Comparison of ENCODE assay signal across 8 cellular contexts in genomic region chr5:152560508-152561137, GRCh38.
A peak's percentile ranks its signal among the peaks of the same experiment; 100 is the strongest.
DNase-seq lines count a peak whose midpoint lies in the region; ATAC-seq and TF ChIP-seq lines count a peak whose summit lies in the region.

No MANE protein-coding gene starts in this region.

- H3K4me1 ChIP-seq in HEK293 (ENCODE audit: control insufficient read depth, insufficient read depth, low read length) (no peaks in the 10 kb centered on the region), osteoblast (ENCODE audit: insufficient read depth, low read length) (no peaks in the 10 kb centered on the region)

- H3K4me2 ChIP-seq in osteoblast (ENCODE audit: insufficient read depth, low read length), result no peak overlapping the region

- H3K36me3 ChIP-seq in HEK293 (ENCODE audit: control insufficient read depth in 2 of 2, insufficient read depth in 1 of 2, low read length in 2 of 2) (no peaks in the 10 kb centered on the region), osteoblast (ENCODE audit: insufficient read depth, low read length) (no peaks in the 10 kb centered on the region)

- no peak overlapping the region for H3K4me3 Mint-ChIP-seq in activated T-cell treated with anti-CD3 and anti-CD28 coated beads, Interleukin-2, amount 50 U/mL, for 4 hours
- H3K4me3 Mint-ChIP-seq in activated CD4-positive, alpha-beta T cell treated with anti-CD3 and anti-CD28 coated beads, Interleukin-2, amount 10 ng/mL, durations not matched to agents 7 days and 5 days, result no peak overlapping the region

- H3K27me3 ChIP-seq in osteoblast (ENCODE audit: insufficient read depth, low read length), result no peaks in the 10 kb centered on the region

- CTCF ChIA-PET in HEK293 (lab: Yijun Ruan, JAX), result interaction anchor here (0.5 to 2.0 kb wide), 16 partner anchors 12 to 1414 kb away, joined by 3 to 12 read pairs (median 3); no protein-coding TSS in a partner anchor
- CTCF ChIA-PET in activated CD4-positive, alpha-beta T cell treated with anti-CD3 and anti-CD28 coated beads, Interleukin-2, amount 10 ng/mL, durations not matched to agents 7 days and 5 days (lab: Charles Lee), result no interaction called here

- no peak overlapping the region for H3K27ac Mint-ChIP-seq in activated CD4-positive, alpha-beta T cell treated with anti-CD3 and anti-CD28 coated beads, Interleukin-2, amount 10 ng/mL, durations not matched to agents 7 days and 5 days

- no peak overlapping the region for H2AFZ ChIP-seq in osteoblast (ENCODE audit: low read length)

- no peaks in the 10 kb centered on the region for H3K9me3 Mint-ChIP-seq in activated T-cell treated with anti-CD3 and anti-CD28 coated beads, Interleukin-2, amount 50 U/mL, for 4 hours
- no peaks in the 10 kb centered on the region for H3K9me3 Mint-ChIP-seq in activated CD4-positive, alpha-beta T cell treated with anti-CD3 and anti-CD28 coated beads, Interleukin-2, amount 10 ng/mL, durations not matched to agents 7 days and 5 days

- ATAC-seq in activated T-cell treated with anti-CD3 and anti-CD28 coated beads, Interleukin-2, amount 50 U/mL, for 4 hours, result no peak

- H3K27me3 Mint-ChIP-seq in activated T-cell treated with anti-CD3 and anti-CD28 coated beads, Interleukin-2, amount 50 U/mL, for 4 hours (ENCODE audit: low read depth), result no peaks in the 10 kb centered on the region
- no peaks in the 10 kb centered on the region for H3K27me3 Mint-ChIP-seq in activated CD4-positive, alpha-beta T cell treated with anti-CD3 and anti-CD28 coated beads, Interleukin-2, amount 10 ng/mL, durations not matched to agents 7 days and 5 days

- H3K9me3 ChIP-seq in HEK293 (ENCODE audit: control insufficient read depth, insufficient read depth, low read depth, low read length) (no peaks in the 10 kb centered on the region), osteoblast (ENCODE audit: low read depth, low read length) (no peaks in the 10 kb centered on the region)

- no peak for TF ChIP-seq CTCF in HEK293 (tag by site-specific recombination; IDR thresholded peaks at IDR 0.05)
- peak; percentile 87 for TF ChIP-seq CTCF in osteoblast (IDR thresholded peaks at IDR 0.05; ENCODE audit: extremely low read depth, low read depth, low read length)

- H3K4me3 ChIP-seq in HEK293 (ENCODE audit: low read depth, low read length), result no peak overlapping the region
- H3K4me3 ChIP-seq in osteoblast (ENCODE audit: insufficient read depth, low read length), result no peak overlapping the region

- H3K36me3 Mint-ChIP-seq in activated T-cell treated with anti-CD3 and anti-CD28 coated beads, Interleukin-2, amount 50 U/mL, for 4 hours (ENCODE audit: insufficient read depth), result no peaks in the 10 kb centered on the region
- H3K36me3 Mint-ChIP-seq in activated CD4-positive, alpha-beta T cell treated with anti-CD3 and anti-CD28 coated beads, Interleukin-2, amount 10 ng/mL, durations not matched to agents 7 days and 5 days (ENCODE audit: low read depth), result no peaks in the 10 kb centered on the region

- no peaks in the 10 kb centered on the region for H3K4me1 Mint-ChIP-seq in activated T-cell treated with anti-CD3 and anti-CD28 coated beads, Interleukin-2, amount 50 U/mL, for 4 hours (ENCODE audit: low read depth)
- no peaks in the 10 kb centered on the region for H3K4me1 Mint-ChIP-seq in activated CD4-positive, alpha-beta T cell treated with anti-CD3 and anti-CD28 coated beads, Interleukin-2, amount 10 ng/mL, durations not matched to agents 7 days and 5 days

- DNase-seq in activated T-cell treated with anti-CD3 and anti-CD28 coated beads for 24 hours (ENCODE audit: low read depth), result peak; percentile 1
- no peak for DNase-seq in activated T-cell treated with anti-CD3 and anti-CD28 coated beads, Interleukin-2, amount 50 U/mL, for 4 hours
- peak; percentile 5 for DNase-seq in NCI-H128 (lab: John Stamatoyannopoulos, UW; ENCODE audit: unreplicated experiment)
- peak; percentile 49 for DNase-seq in activated CD4-positive, alpha-beta T cell treated with anti-CD3 and anti-CD28 coated beads, Interleukin-2, amount 10 ng/mL, durations not matched to agents 7 days and 5 days
- peak; percentile 27 for DNase-seq in foreskin melanocyte
- DNase-seq in osteoblast (ENCODE audit: insufficient read length, low spot score, missing footprints), result no peak
- no peak for DNase-seq in cerebellar nuclear complex (lab: John Stamatoyannopoulos, UW)

- POLR2A ChIA-PET in HEK293 (lab: Yijun Ruan, JAX), result no interaction called here
- POLR2A ChIA-PET in activated CD4-positive, alpha-beta T cell treated with anti-CD3 and anti-CD28 coated beads, Interleukin-2, amount 10 ng/mL, durations not matched to agents 7 days and 5 days (lab: Charles Lee), result no interaction called here

- H3K27ac ChIP-seq in HEK293 (ENCODE audit: extremely low read depth, low read depth, low read length), result no peak overlapping the region
- H3K27ac ChIP-seq in osteoblast (ENCODE audit: low read depth, low read length), result no peak overlapping the region

- no peaks in the 10 kb centered on the region for H4K20me1 ChIP-seq in osteoblast (ENCODE audit: insufficient read depth, low read length)

- H3K79me2 ChIP-seq in osteoblast (ENCODE audit: insufficient read depth, low read length), result no peaks in the 10 kb centered on the region

TF ChIP-seq in HEK293, 187 proteins besides CTCF, POLR2A, EP300 and RAD21 (continues in another document):
- TF ChIP-seq SALL2 (tag by site-specific recombination; IDR thresholded peaks at IDR 0.05; ENCODE audit: borderline replicate concordance), result no peak
- TF ChIP-seq ZNF660 (tag by site-specific recombination; IDR thresholded peaks at IDR 0.05), result peak; percentile 33; the same call in 1 of the 2 replicates
- TF ChIP-seq, protein P1, sequence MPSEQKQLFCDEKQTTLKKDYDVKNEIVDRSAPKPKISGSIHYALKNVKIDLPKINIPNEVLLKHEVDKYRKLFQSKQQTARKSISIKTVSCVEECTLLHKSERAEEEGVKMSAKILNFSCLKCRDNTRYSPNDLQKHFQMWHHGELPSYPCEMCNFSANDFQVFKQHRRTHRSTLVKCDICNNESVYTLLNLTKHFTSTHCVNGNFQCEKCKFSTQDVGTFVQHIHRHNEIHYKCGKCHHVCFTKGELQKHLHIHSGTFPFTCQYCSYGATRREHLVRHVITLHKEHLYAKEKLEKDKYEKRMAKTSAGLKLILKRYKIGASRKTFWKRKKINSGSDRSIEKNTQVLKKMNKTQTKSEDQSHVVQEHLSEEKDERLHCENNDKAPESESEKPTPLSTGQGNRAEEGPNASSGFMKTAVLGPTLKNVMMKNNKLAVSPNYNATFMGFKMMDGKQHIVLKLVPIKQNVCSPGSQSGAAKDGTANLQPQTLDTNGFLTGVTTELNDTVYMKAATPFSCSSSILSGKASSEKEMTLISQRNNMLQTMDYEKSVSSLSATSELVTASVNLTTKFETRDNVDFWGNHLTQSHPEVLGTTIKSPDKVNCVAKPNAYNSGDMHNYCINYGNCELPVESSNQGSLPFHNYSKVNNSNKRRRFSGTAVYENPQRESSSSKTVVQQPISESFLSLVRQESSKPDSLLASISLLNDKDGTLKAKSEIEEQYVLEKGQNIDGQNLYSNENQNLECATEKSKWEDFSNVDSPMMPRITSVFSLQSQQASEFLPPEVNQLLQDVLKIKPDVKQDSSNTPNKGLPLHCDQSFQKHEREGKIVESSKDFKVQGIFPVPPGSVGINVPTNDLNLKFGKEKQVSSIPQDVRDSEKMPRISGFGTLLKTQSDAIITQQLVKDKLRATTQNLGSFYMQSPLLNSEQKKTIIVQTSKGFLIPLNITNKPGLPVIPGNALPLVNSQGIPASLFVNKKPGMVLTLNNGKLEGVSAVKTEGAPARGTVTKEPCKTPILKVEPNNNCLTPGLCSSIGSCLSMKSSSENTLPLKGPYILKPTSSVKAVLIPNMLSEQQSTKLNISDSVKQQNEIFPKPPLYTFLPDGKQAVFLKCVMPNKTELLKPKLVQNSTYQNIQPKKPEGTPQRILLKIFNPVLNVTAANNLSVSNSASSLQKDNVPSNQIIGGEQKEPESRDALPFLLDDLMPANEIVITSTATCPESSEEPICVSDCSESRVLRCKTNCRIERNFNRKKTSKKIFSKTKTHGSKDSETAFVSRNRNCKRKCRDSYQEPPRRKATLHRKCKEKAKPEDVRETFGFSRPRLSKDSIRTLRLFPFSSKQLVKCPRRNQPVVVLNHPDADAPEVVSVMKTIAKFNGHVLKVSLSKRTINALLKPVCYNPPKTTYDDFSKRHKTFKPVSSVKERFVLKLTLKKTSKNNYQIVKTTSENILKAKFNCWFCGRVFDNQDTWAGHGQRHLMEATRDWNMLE (tag by site-specific recombination; conservative IDR thresholded peaks at IDR 0.05; ENCODE audit: low read depth), result no peak
- TF ChIP-seq HOXA7 (CRISPR knock-in tag; IDR thresholded peaks at IDR 0.05; ENCODE audit: borderline replicate concordance), result no peak
- TF ChIP-seq RBAK (tag by site-specific recombination; IDR thresholded peaks at IDR 0.05), result no peak
- no peak for TF ChIP-seq MZF1 (tag by site-specific recombination; IDR thresholded peaks at IDR 0.05; ENCODE audit: borderline replicate concordance)
- TF ChIP-seq ZNF768 (tag by site-specific recombination; IDR thresholded peaks at IDR 0.05), result no peak
- TF ChIP-seq, protein P2, sequence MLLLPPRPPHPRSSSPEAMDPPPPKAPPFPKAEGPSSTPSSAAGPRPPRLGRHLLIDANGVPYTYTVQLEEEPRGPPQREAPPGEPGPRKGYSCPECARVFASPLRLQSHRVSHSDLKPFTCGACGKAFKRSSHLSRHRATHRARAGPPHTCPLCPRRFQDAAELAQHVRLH (tag by site-specific recombination; IDR thresholded peaks at IDR 0.05), result no peak
- no peak for TF ChIP-seq ZBTB49 (tag by site-specific recombination; IDR thresholded peaks at IDR 0.05; ENCODE audit: low read depth)
- TF ChIP-seq ZNF654 (tag by site-specific recombination; IDR thresholded peaks at IDR 0.05; ENCODE audit: low read depth), result peak; percentile 55

Comparison
In these comparisons a context has a peak if more than half of its experiments do, and no peak if none do; other contexts are left out.
1. DNase-seq: peak in activated T-cell treated with anti-CD3 and anti-CD28 coated beads for 24 hours (single experiment), NCI-H128 (single experiment), activated CD4-positive, alpha-beta T cell treated with anti-CD3 and anti-CD28 coated beads, Interleukin-2, amount 10 ng/mL, durations not matched to agents 7 days and 5 days (single experiment) and foreskin melanocyte (single experiment); none in activated T-cell treated with anti-CD3 and anti-CD28 coated beads, Interleukin-2, amount 50 U/mL, for 4 hours (single experiment), osteoblast (single experiment) and cerebellar nuclear complex (0 of 2).